ENCODE assay signal across 36 cellular contexts in genomic region chr17:9707917-9708316, GRCh38.
"Had no signal": no experiment of that assay in that cellular context is flagged by ENCODE, and none has a peak within 500 bp of the region (broad histone marks: within the 10 kb centered on the region; RNA-seq: fewer than 3 reads in every experiment).

No MANE protein-coding gene starts in this region.

- H3K36me3 ChIP-seq: ascending aorta, brain microvascular endothelial cell, breast epithelium had no signal

- ATAC-seq: activated CD8-positive, alpha-beta T cell treated with anti-CD3 and anti-CD28 coated beads for 36 hours; activated naive CD8-positive, alpha-beta T cell treated with anti-CD3 and anti-CD28 coated beads, Interleukin-2, amount 50 U/mL, for 24 hours; activated T-cell treated with anti-CD3 and anti-CD28 coated beads, Interleukin-2, amount 50 U/mL, for 4 hours; activated T-cell treated with anti-CD3 and anti-CD28 coated beads, Interleukin-2, amount 50 U/mL, for 72 hours; activated T-helper 17 cell treated with anti-CD3 and anti-CD28 coated beads, Interleukin-2, amount 50 U/mL, for 72 hours; body of pancreas had no signal

- H3K27ac ChIP-seq: ascending aorta, body of pancreas, brain microvascular endothelial cell, breast epithelium, VCaP had no signal

- H3K9me3 Mint-ChIP-seq: activated CD4-positive, alpha-beta memory T cell treated with anti-CD3 and anti-CD28 coated beads for 36 hours; activated CD4-positive, alpha-beta T cell treated with anti-CD3 and anti-CD28 coated beads, Interleukin-2, amount 10 ng/mL, durations not matched to agents 24 days and 14 days; activated CD8-positive, alpha-beta T cell treated with anti-CD3 and anti-CD28 coated beads for 36 hours; activated naive CD4-positive, alpha-beta T cell treated with anti-CD3 and anti-CD28 coated beads, Interleukin-2, amount 10 ng/mL, durations not matched to agents 7 days and 5 days; activated naive CD4-positive, alpha-beta T cell treated with anti-CD3 and anti-CD28 coated beads, Interleukin-2, amount 50 U/mL, for 24 hours; activated naive CD8-positive, alpha-beta T cell treated with anti-CD3 and anti-CD28 coated beads, Interleukin-2, amount 10 ng/mL, durations not matched to agents 7 days and 5 days; activated naive CD8-positive, alpha-beta T cell treated with anti-CD3 and anti-CD28 coated beads, Interleukin-2, amount 50 U/mL, for 24 hours; activated T-cell treated with anti-CD3 and anti-CD28 coated beads, Interleukin-2, amount 50 U/mL, for 4 hours; activated T-cell treated with anti-CD3 and anti-CD28 coated beads, Interleukin-2, amount 50 U/mL, for 72 hours; activated T-helper 1 cell treated with anti-CD3 and anti-CD28 coated beads, Interleukin-12 subunit alpha, Interleukin-12 subunit beta, Interleukin-2, Interleukin-4 antibody, amounts not matched to agents 30 ng/mL and 10 ng/mL and 1 ng/mL, durations not matched to agents 14 hours and 24 hours and 36 hours; activated T-helper 17 cell treated with anti-CD3 and anti-CD28 coated beads, Interleukin-2, amount 50 U/mL, for 72 hours; T-helper 1 cell treated with Interleukin-12 subunit alpha and Interleukin-12 subunit beta and Interleukin-4 antibody, amounts not matched to agents 30 μg/mL and 1 μg/mL, for 36 hours; T-helper 2 cell treated with Interferon-gamma antibody and Interleukin-4, amounts not matched to agents 5 μg/mL and 100 μg/mL, for 36 hours had no signal

- H3K27me3 Mint-ChIP-seq: activated CD4-positive, alpha-beta T cell treated with anti-CD3 and anti-CD28 coated beads, Interleukin-2, amount 10 ng/mL, durations not matched to agents 24 days and 14 days; activated naive CD4-positive, alpha-beta T cell treated with anti-CD3 and anti-CD28 coated beads, Interleukin-2, amount 10 ng/mL, durations not matched to agents 7 days and 5 days; activated naive CD4-positive, alpha-beta T cell treated with anti-CD3 and anti-CD28 coated beads, Interleukin-2, amount 50 U/mL, for 24 hours; activated naive CD8-positive, alpha-beta T cell treated with anti-CD3 and anti-CD28 coated beads, Interleukin-2, amount 50 U/mL, for 24 hours had no signal

- H3K36me3 Mint-ChIP-seq: activated CD4-positive, alpha-beta memory T cell treated with anti-CD3 and anti-CD28 coated beads for 36 hours; activated naive CD4-positive, alpha-beta T cell treated with anti-CD3 and anti-CD28 coated beads, Interleukin-2, amount 10 ng/mL, durations not matched to agents 7 days and 5 days; activated naive CD4-positive, alpha-beta T cell treated with anti-CD3 and anti-CD28 coated beads, Interleukin-2, amount 50 U/mL, for 24 hours; activated naive CD8-positive, alpha-beta T cell had no signal

- H3K4me1 ChIP-seq: ascending aorta, body of pancreas, breast epithelium had no signal

- DNase-seq: activated B cell treated with CpG ODN at 0.5 μM for 24 hours; activated CD4-positive, alpha-beta memory T cell treated with anti-CD3 and anti-CD28 coated beads for 36 hours; activated CD4-positive, alpha-beta T cell treated with anti-CD3 and anti-CD28 coated beads for 4 hours; activated CD4-positive, alpha-beta T cell treated with anti-CD3 and anti-CD28 coated beads, Interleukin-2, amount 10 ng/mL, durations not matched to agents 24 days and 14 days; activated CD4-positive, alpha-beta T cell treated with anti-CD3 and anti-CD28 coated beads, Interleukin-2, amount 50 U/mL, for 1 hour; activated CD4-positive, alpha-beta T cell treated with anti-CD3 and anti-CD28 coated beads, Interleukin-2, amount 50 U/mL, for 4 hours; activated CD4-positive, CD25-positive, alpha-beta regulatory T cell treated with anti-CD3 and anti-CD28 coated beads, Interleukin-2, amount 50 U/mL, for 72 hours; activated CD8-positive, alpha-beta memory T cell treated with anti-CD3 and anti-CD28 coated beads, Interleukin-2, amount 50 U/mL, for 4 hours; activated CD8-positive, alpha-beta T cell treated with anti-CD3 and anti-CD28 coated beads for 36 hours; activated gamma-delta T cell; activated naive CD4-positive, alpha-beta T cell treated with anti-CD3 and anti-CD28 coated beads, Interleukin-2, amount 10 ng/mL, durations not matched to agents 7 days and 5 days; activated naive CD4-positive, alpha-beta T cell treated with Interleukin-2 at 50 U/mL for 16 hours; activated naive CD8-positive, alpha-beta T cell treated with anti-CD3 and anti-CD28 coated beads, Interleukin-2, amount 10 ng/mL, durations not matched to agents 7 days and 5 days; activated naive CD8-positive, alpha-beta T cell treated with anti-CD3 and anti-CD28 coated beads, Interleukin-2, amount 50 U/mL, for 24 hours; activated T-cell treated with anti-CD3 and anti-CD28 coated beads for 4 hours; activated T-cell treated with anti-CD3 and anti-CD28 coated beads, Interleukin-2, amount 50 U/mL, for 1 hour; activated T-cell treated with anti-CD3 and anti-CD28 coated beads, Interleukin-2, amount 50 U/mL, for 4 hours; activated T-cell treated with anti-CD3 and anti-CD28 coated beads, Interleukin-2, amount 50 U/mL, for 72 hours; amygdala; anterior cingulate cortex; body of pancreas; brain microvascular endothelial cell; central memory CD4-positive, alpha-beta T cell; T-helper 1 cell; T-helper 2 cell; T-helper 9 cell had no signal

- H3K27me3 ChIP-seq: ascending aorta, body of pancreas, brain microvascular endothelial cell, breast epithelium had no signal

- H3K27ac Mint-ChIP-seq: activated B cell treated with CpG ODN at 0.5 μM for 24 hours; activated CD4-positive, alpha-beta memory T cell treated with anti-CD3 and anti-CD28 coated beads for 36 hours; activated CD4-positive, alpha-beta T cell treated with anti-CD3 and anti-CD28 coated beads, Interleukin-2, amount 10 ng/mL, durations not matched to agents 24 days and 14 days; activated CD8-positive, alpha-beta T cell treated with anti-CD3 and anti-CD28 coated beads for 36 hours; activated naive CD4-positive, alpha-beta T cell treated with anti-CD3 and anti-CD28 coated beads, Interleukin-2, amount 10 ng/mL, durations not matched to agents 7 days and 5 days; activated naive CD4-positive, alpha-beta T cell treated with anti-CD3 and anti-CD28 coated beads, Interleukin-2, amount 50 U/mL, for 24 hours; activated naive CD8-positive, alpha-beta T cell; activated naive CD8-positive, alpha-beta T cell treated with anti-CD3 and anti-CD28 coated beads, Interleukin-2, amount 10 ng/mL, durations not matched to agents 7 days and 5 days; activated naive CD8-positive, alpha-beta T cell treated with anti-CD3 and anti-CD28 coated beads, Interleukin-2, amount 50 U/mL, for 24 hours; activated T-cell treated with anti-CD3 and anti-CD28 coated beads, Interleukin-2, amount 50 U/mL, for 72 hours; activated T-helper 1 cell treated with anti-CD3 and anti-CD28 coated beads, Interleukin-12 subunit alpha, Interleukin-12 subunit beta, Interleukin-2, Interleukin-4 antibody, amounts not matched to agents 30 ng/mL and 10 ng/mL and 1 ng/mL, durations not matched to agents 14 hours and 24 hours and 36 hours; activated T-helper 17 cell treated with anti-CD3 and anti-CD28 coated beads, Interleukin-2, amount 50 U/mL, for 72 hours; T-helper 1 cell treated with Interleukin-12 subunit alpha and Interleukin-12 subunit beta and Interleukin-4 antibody, amounts not matched to agents 30 μg/mL and 1 μg/mL, for 36 hours; T-helper 2 cell treated with Interferon-gamma antibody and Interleukin-4, amounts not matched to agents 5 μg/mL and 100 μg/mL, for 36 hours had no signal

- H3K4me1 Mint-ChIP-seq: activated CD4-positive, alpha-beta T cell treated with anti-CD3 and anti-CD28 coated beads, Interleukin-2, amount 10 ng/mL, durations not matched to agents 24 days and 14 days; activated naive CD4-positive, alpha-beta T cell treated with anti-CD3 and anti-CD28 coated beads, Interleukin-2, amount 10 ng/mL, durations not matched to agents 7 days and 5 days; activated naive CD4-positive, alpha-beta T cell treated with anti-CD3 and anti-CD28 coated beads, Interleukin-2, amount 50 U/mL, for 24 hours; activated naive CD8-positive, alpha-beta T cell treated with anti-CD3 and anti-CD28 coated beads, Interleukin-2, amount 10 ng/mL, durations not matched to agents 7 days and 5 days; activated naive CD8-positive, alpha-beta T cell treated with anti-CD3 and anti-CD28 coated beads, Interleukin-2, amount 50 U/mL, for 24 hours; activated T-helper 17 cell treated with anti-CD3 and anti-CD28 coated beads, Interleukin-2, amount 50 U/mL, for 72 hours had no signal

- H3K4me3 Mint-ChIP-seq: activated B cell treated with CpG ODN at 0.5 μM for 24 hours; activated CD4-positive, alpha-beta memory T cell treated with anti-CD3 and anti-CD28 coated beads for 36 hours; activated CD4-positive, alpha-beta T cell treated with anti-CD3 and anti-CD28 coated beads, Interleukin-2, amount 10 ng/mL, durations not matched to agents 24 days and 14 days; activated CD8-positive, alpha-beta T cell treated with anti-CD3 and anti-CD28 coated beads for 36 hours; activated naive CD4-positive, alpha-beta T cell treated with anti-CD3 and anti-CD28 coated beads, Interleukin-2, amount 10 ng/mL, durations not matched to agents 7 days and 5 days; activated naive CD4-positive, alpha-beta T cell treated with anti-CD3 and anti-CD28 coated beads, Interleukin-2, amount 50 U/mL, for 24 hours; activated naive CD8-positive, alpha-beta T cell; activated naive CD8-positive, alpha-beta T cell treated with anti-CD3 and anti-CD28 coated beads, Interleukin-2, amount 10 ng/mL, durations not matched to agents 7 days and 5 days; activated naive CD8-positive, alpha-beta T cell treated with anti-CD3 and anti-CD28 coated beads, Interleukin-2, amount 50 U/mL, for 24 hours; activated T-cell treated with anti-CD3 and anti-CD28 coated beads, Interleukin-2, amount 50 U/mL, for 4 hours; activated T-cell treated with anti-CD3 and anti-CD28 coated beads, Interleukin-2, amount 50 U/mL, for 72 hours; activated T-helper 1 cell treated with anti-CD3 and anti-CD28 coated beads, Interleukin-12 subunit alpha, Interleukin-12 subunit beta, Interleukin-2, Interleukin-4 antibody, amounts not matched to agents 30 ng/mL and 10 ng/mL and 1 ng/mL, durations not matched to agents 14 hours and 24 hours and 36 hours; activated T-helper 17 cell treated with anti-CD3 and anti-CD28 coated beads, Interleukin-2, amount 50 U/mL, for 72 hours; T-helper 1 cell treated with Interleukin-12 subunit alpha and Interleukin-12 subunit beta and Interleukin-4 antibody, amounts not matched to agents 30 μg/mL and 1 μg/mL, for 36 hours; T-helper 2 cell treated with Interferon-gamma antibody and Interleukin-4, amounts not matched to agents 5 μg/mL and 100 μg/mL, for 36 hours had no signal

- H3K4me3 ChIP-seq: ascending aorta, body of pancreas, breast epithelium had no signal

- H3K9me3 ChIP-seq: ascending aorta, body of pancreas, breast epithelium had no signal

- FAIRE-seq: TTC549 had no signal
